1 cellular context compared by ENCODE assay signal in the genomic region with DNA sequence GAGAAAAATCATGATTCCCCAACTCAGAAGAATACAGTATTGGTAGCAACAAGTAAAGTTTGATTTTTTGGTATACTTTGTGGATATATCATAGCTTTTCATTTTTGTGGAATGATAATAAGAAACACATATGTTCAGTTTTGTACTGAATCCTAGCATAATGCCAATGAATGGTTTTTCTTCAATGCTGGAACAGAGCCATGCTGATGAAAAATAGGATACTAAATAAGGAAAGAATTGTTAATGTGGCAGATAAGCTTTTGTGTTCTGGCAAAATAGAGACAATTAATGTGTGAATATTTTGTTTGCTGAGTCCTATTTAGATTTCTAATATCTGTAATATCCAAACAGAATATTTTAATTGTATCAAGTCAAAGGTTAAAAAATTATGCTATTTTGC.
TF ChIP-seq lines count a peak whose summit lies in the region.

No MANE protein-coding gene starts in this region.

TF ChIP-seq in endothelial cell of umbilical vein, 7 proteins besides CTCF, POLR2A, EP300 and RAD21:
- TF ChIP-seq FOS (IDR thresholded peaks at IDR 0.05; ENCODE audit: borderline replicate concordance, insufficient read depth, low read length) (no peak), JUN (IDR thresholded peaks at IDR 0.05; ENCODE audit: borderline replicate concordance, insufficient read depth, insufficient read length, low read depth) (no peak)
- TF ChIP-seq, protein P1, sequence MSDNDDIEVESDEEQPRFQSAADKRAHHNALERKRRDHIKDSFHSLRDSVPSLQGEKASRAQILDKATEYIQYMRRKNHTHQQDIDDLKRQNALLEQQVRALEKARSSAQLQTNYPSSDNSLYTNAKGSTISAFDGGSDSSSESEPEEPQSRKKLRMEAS (IDR thresholded peaks at IDR 0.05; ENCODE audit: insufficient read depth, insufficient read length) = no peak
